In genomic region chr12:131834798-131835615, GRCh38 we compare ENCODE assay signal across 24 cellular contexts. TPM values are rescaled to one million over a fixed set of nuclear protein-coding genes. Genes with fewer than 3 reads are reported as not detected.
DNase-seq lines count a peak whose midpoint lies in the region; ATAC-seq and TF ChIP-seq lines count a peak whose summit lies in the region.
"Had no signal": no experiment of that assay in that cellular context is flagged by ENCODE, and none has a peak within 500 bp of the region (broad histone marks: within the 10 kb centered on the region; RNA-seq: fewer than 3 reads in every experiment).

No MANE protein-coding gene starts in this region.

- ATAC-seq in esophagus mucosa = peak; percentile 19
- no peak for ATAC-seq in GM18870 (IDR thresholded peaks at IDR 0.05; ENCODE audit: unreplicated experiment)
- no peak for ATAC-seq in natural killer cell treated with Interleukin-12 subunit alpha and Interleukin-12 subunit beta and Interleukin-15 and Interleukin-18, amount 100 ng/mL, for 72 hours
- ATAC-seq: activated CD8-positive, alpha-beta T cell treated with anti-CD3 and anti-CD28 coated beads for 36 hours; left cardiac atrium; naive thymus-derived CD8-positive, alpha-beta T cell had no signal

- H3K27ac ChIP-seq in HEK293 (ENCODE audit: extremely low read depth, low read depth, low read length) (no peak overlapping the region), PC-9 (no peak overlapping the region), osteoblast (ENCODE audit: low read depth, low read length) (no peak overlapping the region), thyroid gland (no peak overlapping the region)
- H3K27ac ChIP-seq: ascending aorta, pancreas, tibial artery had no signal

- no peaks in the 10 kb centered on the region for H3K4me1 Mint-ChIP-seq in natural killer cell treated with Interleukin-12 subunit alpha and Interleukin-12 subunit beta and Interleukin-15 and Interleukin-18, amount 100 ng/mL, for 72 hours (ENCODE audit: low read depth in 2 of 2)
- H3K4me1 Mint-ChIP-seq: central memory CD8-positive, alpha-beta T cell had no signal

- no TSS peak for BruUV-seq in PC-9 (replicated peaks; lab: Mats Ljungman, UMichigan)

- TF ChIP-seq POLR2A in thyroid gland (IDR thresholded peaks at IDR 0.05) = no peak

- WGBS in thyroid gland, 2 donors = 68 to 70% methylated on average over 12 to 17 of the region's 20 CpGs

- H3K4me1 ChIP-seq in HEK293 (ENCODE audit: control insufficient read depth, insufficient read depth, low read length) (peaks cover 6% of the 10 kb centered on the region; the same call in 1 of the 2 replicates), PC-9 (replicated peaks; ENCODE audit: insufficient read depth) (peaks cover 17% of the 10 kb centered on the region; the same call in 1 of the 2 replicates), osteoblast (ENCODE audit: insufficient read depth, low read length) (peaks cover 7% of the 10 kb centered on the region), thyroid gland (peaks cover 11 to 14% of the 10 kb centered on the region in 2 donors)

- H3K27me3 ChIP-seq in PC-9 (ENCODE audit: insufficient read depth, low read depth) (peaks cover 3% of the 10 kb centered on the region; the same call in 1 of the 2 replicates), osteoblast (ENCODE audit: insufficient read depth, low read length) (no peaks in the 10 kb centered on the region), thyroid gland (peaks cover 4% of the 10 kb centered on the region)

- no peaks in the 10 kb centered on the region for H4K20me1 ChIP-seq in PC-9 (ENCODE audit: insufficient read depth)
- H4K20me1 ChIP-seq in osteoblast (ENCODE audit: insufficient read depth, low read length) = no peaks in the 10 kb centered on the region

- no peaks in the 10 kb centered on the region for H3K9me2 ChIP-seq in PC-9 (ENCODE audit: insufficient read depth)

- no peaks in the 10 kb centered on the region for H3K36me3 Mint-ChIP-seq in natural killer cell treated with Interleukin-12 subunit alpha and Interleukin-12 subunit beta and Interleukin-15 and Interleukin-18, amount 100 ng/mL, for 72 hours
- H3K36me3 Mint-ChIP-seq: activated naive CD8-positive, alpha-beta T cell; CD4-positive, CD25-positive, alpha-beta regulatory T cell; naive thymus-derived CD8-positive, alpha-beta T cell had no signal

- H3K9me3 Mint-ChIP-seq in natural killer cell treated with Interleukin-12 subunit alpha and Interleukin-12 subunit beta and Interleukin-15 and Interleukin-18, amount 100 ng/mL, for 72 hours = no peaks in the 10 kb centered on the region
- H3K9me3 Mint-ChIP-seq: activated CD8-positive, alpha-beta T cell treated with anti-CD3 and anti-CD28 coated beads for 36 hours; central memory CD8-positive, alpha-beta T cell; naive thymus-derived CD8-positive, alpha-beta T cell had no signal

- no peak overlapping the region for H3K4me3 Mint-ChIP-seq in natural killer cell treated with Interleukin-12 subunit alpha and Interleukin-12 subunit beta and Interleukin-15 and Interleukin-18, amount 100 ng/mL, for 72 hours
- H3K4me3 Mint-ChIP-seq: activated CD8-positive, alpha-beta T cell treated with anti-CD3 and anti-CD28 coated beads for 36 hours; activated naive CD8-positive, alpha-beta T cell; CD4-positive, CD25-positive, alpha-beta regulatory T cell; central memory CD8-positive, alpha-beta T cell; naive thymus-derived CD8-positive, alpha-beta T cell had no signal

- DNase-seq in PC-9 (peak in 1 of 2 experiments; percentile 44), osteoblast (ENCODE audit: insufficient read length, low spot score, missing footprints) (peak; percentile 48), thyroid gland (no peak), NCI-H446 treated with DMSO at 0.1 percent for 48 hours (lab: John Stamatoyannopoulos, UW) (no peak)
- DNase-seq in natural killer cell treated with Interleukin-12 subunit alpha and Interleukin-12 subunit beta and Interleukin-15 and Interleukin-18, amount 100 ng/mL, for 72 hours (ENCODE audit: low spot score) = no peak
- DNase-seq: activated CD4-positive, alpha-beta T cell treated with anti-CD3 and anti-CD28 coated beads for 1 hour; activated CD8-positive, alpha-beta T cell treated with anti-CD3 and anti-CD28 coated beads for 36 hours; CD4-positive, CD25-positive, alpha-beta regulatory T cell; left cardiac atrium; MV-4-11; naive thymus-derived CD8-positive, alpha-beta T cell; NCI-H1694; NCI-H748 treated with DMSO at 0.1 percent for 48 hours; stimulated activated CD4-positive, alpha-beta T cell treated with anti-CD3 and anti-CD28 coated beads, Interleukin-4, amount 100 ng/mL, for 4 hours; stimulated activated naive CD4-positive, alpha-beta T cell treated with Interleukin-2 at 50 U/mL for 16 hours; tibial artery had no signal

- peaks cover 0 to 7% of the 10 kb centered on the region in 2 donors for H3K27me3 Mint-ChIP-seq in natural killer cell treated with Interleukin-12 subunit alpha and Interleukin-12 subunit beta and Interleukin-15 and Interleukin-18, amount 100 ng/mL, for 72 hours

- H3K36me3 ChIP-seq in HEK293 (ENCODE audit: control insufficient read depth in 2 of 2, insufficient read depth in 1 of 2, low read length in 2 of 2) (no peaks in the 10 kb centered on the region), PC-9 (ENCODE audit: low read depth) (no peaks in the 10 kb centered on the region), osteoblast (ENCODE audit: insufficient read depth, low read length) (no peaks in the 10 kb centered on the region), thyroid gland (no peaks in the 10 kb centered on the region)
- H3K36me3 ChIP-seq: ascending aorta, pancreas, tibial artery had no signal

- no peak overlapping the region for H3K27ac Mint-ChIP-seq in natural killer cell treated with Interleukin-12 subunit alpha and Interleukin-12 subunit beta and Interleukin-15 and Interleukin-18, amount 100 ng/mL, for 72 hours
- H3K27ac Mint-ChIP-seq: activated CD8-positive, alpha-beta T cell treated with anti-CD3 and anti-CD28 coated beads for 36 hours; activated naive CD8-positive, alpha-beta T cell; CD4-positive, CD25-positive, alpha-beta regulatory T cell; naive thymus-derived CD8-positive, alpha-beta T cell had no signal

- peaks cover 22% of the 10 kb centered on the region for H3F3A ChIP-seq in PC-9 (ENCODE audit: insufficient read depth, low read depth)

- H3K79me2 ChIP-seq in PC-9 (ENCODE audit: low read depth) = no peaks in the 10 kb centered on the region
- no peaks in the 10 kb centered on the region for H3K79me2 ChIP-seq in osteoblast (ENCODE audit: insufficient read depth, low read length)

- intact Hi-C loops in PC-9 (cut with micrococcal nuclease; ENCODE audit: unreplicated experiment) (loop anchor here (5.0 kb wide), 2 partner anchors 167 to 247 kb away; no protein-coding TSS in a partner anchor), thyroid gland (cut with DNase I) (no loop called here)

- H3K4me3 ChIP-seq in HEK293 (ENCODE audit: low read depth, low read length) = no peak overlapping the region
- no peak overlapping the region for H3K4me3 ChIP-seq in PC-9
- no peak overlapping the region for H3K4me3 ChIP-seq in osteoblast (ENCODE audit: insufficient read depth, low read length)
- H3K4me3 ChIP-seq in thyroid gland (replicated peaks in 1 of 3) = no peak overlapping the region
- H3K4me3 ChIP-seq: ascending aorta, pancreas, tibial artery had no signal

- POLR2A ChIA-PET in HEK293 (lab: Yijun Ruan, JAX) = no interaction called here
- POLR2A ChIA-PET in PC-9 (lab: Charles Lee; ENCODE audit: unreplicated experiment) = interaction anchor here (0.6 kb wide), 1 partner anchor 51 kb away, joined by 6 read pairs; no protein-coding TSS in a partner anchor

- H3K4me2 ChIP-seq in PC-9 (0 out of 2 replicates have a peak overlapping the region, but pooled peaks have one; percentile 14), osteoblast (ENCODE audit: insufficient read depth, low read length) (no peak overlapping the region)

- TF ChIP-seq CTCF in HEK293 (tag by site-specific recombination; IDR thresholded peaks at IDR 0.05) (no peak), PC-9 (conservative IDR thresholded peaks at IDR 0.05) (no peak), osteoblast (IDR thresholded peaks at IDR 0.05; ENCODE audit: extremely low read depth, low read depth, low read length) (no peak), thyroid gland (IDR thresholded peaks at IDR 0.05) (no peak)

- H3K9me3 ChIP-seq in HEK293 (ENCODE audit: control insufficient read depth, insufficient read depth, low read depth, low read length) (no peaks in the 10 kb centered on the region), PC-9 (ENCODE audit: insufficient read depth, low read depth) (no peaks in the 10 kb centered on the region), osteoblast (ENCODE audit: low read depth, low read length) (no peaks in the 10 kb centered on the region), thyroid gland (no peaks in the 10 kb centered on the region)
- H3K9me3 ChIP-seq: ascending aorta, pancreas, tibial artery had no signal

- CTCF ChIA-PET in HEK293 (lab: Yijun Ruan, JAX) (interaction anchor here (0.6 to 1.8 kb wide), 5 partner anchors 9 to 223 kb away, joined by 3 to 6 read pairs (median 3); no protein-coding TSS in a partner anchor), PC-9 (lab: Charles Lee) (no interaction called here)

- H2AFZ ChIP-seq in PC-9 (no peak overlapping the region), osteoblast (ENCODE audit: low read length) (no peak overlapping the region)

TF ChIP-seq in HEK293, 187 proteins besides CTCF, POLR2A, EP300 and RAD21 (continues in another document):
- TF ChIP-seq ZFHX2 (tag by site-specific recombination; conservative IDR thresholded peaks at IDR 0.05) (peak; percentile 59), YY2 (tag by site-specific recombination; IDR thresholded peaks at IDR 0.05) (no peak), EGR2 (tag by site-specific recombination; IDR thresholded peaks at IDR 0.05; ENCODE audit: low read depth) (peak; percentile 61), ZIC2 (tag by site-specific recombination; IDR thresholded peaks at IDR 0.05) (peak; percentile 50; the same call in 1 of the 2 replicates), BCL11B (tag by site-specific recombination; IDR thresholded peaks at IDR 0.05; ENCODE audit: low read depth) (no peak), ZBTB20 (tag by site-specific recombination; IDR thresholded peaks at IDR 0.05) (0 out of 2 replicates have a peak, but pooled peaks have one; percentile 14), ZNF112 (tag by site-specific recombination; IDR thresholded peaks at IDR 0.05) (no peak), ZNF747 (tag by site-specific recombination; IDR thresholded peaks at IDR 0.05) (no peak), GLIS1 (tag by site-specific recombination; IDR thresholded peaks at IDR 0.05) (peak; percentile 81), ZNF792 (tag by site-specific recombination; IDR thresholded peaks at IDR 0.05) (no peak)

RNA-seq across cellular contexts. Expression of gene MMP17, which starts 6.8 kb away (rescaled TPM):
- total RNA-seq in PC-9 (2021) = 3.3 and 5.4 TPM in 2 replicates
- 2.2 TPM for total RNA-seq in esophagus mucosa
- total RNA-seq in osteoblast = 10.5 and 11.2 TPM in 2 replicates
- total RNA-seq in thyroid gland = 10 to 100 TPM in 1 of 4 donors, 1 to 10 TPM in 2, under 1 TPM in 1; 0.38 to 10.1 (median 4.1) TPM
- total RNA-seq in natural killer cell treated with Interleukin-12 subunit alpha and Interleukin-12 subunit beta and Interleukin-15 and Interleukin-18, amount 100 ng/mL, for 72 hours = not detected
- total RNA-seq: CD4-positive, CD25-positive, alpha-beta regulatory T cell; OCI-LY7 had no signal

RNA-seq across cellular contexts. Expression of gene ULK1, which starts 59.4 kb away (rescaled TPM):
- total RNA-seq in PC-9 (2021) = 50.8 and 70.5 TPM in 2 replicates
- 12.8 TPM for total RNA-seq in esophagus mucosa
- 13.3 and 14.1 TPM in 2 replicates for total RNA-seq in osteoblast
- 10 to 100 TPM; 21.1 to 27.7 (median 21.7) TPM for total RNA-seq in thyroid gland
- total RNA-seq in natural killer cell treated with Interleukin-12 subunit alpha and Interleukin-12 subunit beta and Interleukin-15 and Interleukin-18, amount 100 ng/mL, for 72 hours = 10 to 100 TPM; 21.8 to 24.3 TPM
